In the genomic region with DNA sequence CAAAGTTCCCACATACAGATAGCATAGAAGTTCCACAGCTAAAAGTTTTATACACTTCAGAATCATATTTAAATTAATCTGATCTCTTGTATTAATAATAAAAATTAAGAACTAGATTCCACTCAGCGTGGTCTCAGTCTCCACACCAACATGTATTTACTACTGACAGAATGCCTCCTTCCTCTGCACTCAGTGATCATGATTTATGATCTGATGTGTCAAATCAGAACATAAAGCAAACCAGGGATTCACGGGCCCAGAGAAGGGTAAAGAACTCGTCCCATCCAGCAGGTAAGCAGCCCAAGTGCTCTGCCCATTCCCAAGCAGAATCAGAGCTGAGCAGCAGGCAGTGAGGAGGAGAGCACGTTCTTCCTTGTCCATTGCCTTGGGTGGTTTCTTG, we compare ENCODE assay signal across 34 cellular contexts.
"Had no signal": no experiment of that assay in that cellular context is flagged by ENCODE, and none has a peak within 500 bp of the region (broad histone marks: within the 10 kb centered on the region; RNA-seq: fewer than 3 reads in every experiment).

No MANE protein-coding gene starts in this region.

- DNase-seq: activated B cell treated with CpG ODN at 0.5 μM for 24 hours; activated CD4-positive, alpha-beta memory T cell treated with anti-CD3 and anti-CD28 coated beads for 36 hours; activated CD4-positive, alpha-beta T cell treated with anti-CD3 and anti-CD28 coated beads for 4 hours; activated CD4-positive, alpha-beta T cell treated with anti-CD3 and anti-CD28 coated beads, Interleukin-2, amount 10 ng/mL, durations not matched to agents 24 days and 14 days; activated CD4-positive, alpha-beta T cell treated with anti-CD3 and anti-CD28 coated beads, Interleukin-2, amount 50 U/mL, for 1 hour; activated CD4-positive, alpha-beta T cell treated with anti-CD3 and anti-CD28 coated beads, Interleukin-2, amount 50 U/mL, for 4 hours; activated CD4-positive, CD25-positive, alpha-beta regulatory T cell treated with anti-CD3 and anti-CD28 coated beads, Interleukin-2, amount 50 U/mL, for 72 hours; activated CD8-positive, alpha-beta memory T cell treated with anti-CD3 and anti-CD28 coated beads, Interleukin-2, amount 50 U/mL, for 4 hours; activated CD8-positive, alpha-beta T cell treated with anti-CD3 and anti-CD28 coated beads for 36 hours; activated effector memory CD4-positive, alpha-beta T cell treated with anti-CD3 and anti-CD28 coated beads, Interleukin-2, amount 50 U/mL, for 16 hours; activated gamma-delta T cell treated with Interleukin-2 at 50 U/mL for 16 hours; activated naive CD4-positive, alpha-beta T cell; activated naive CD4-positive, alpha-beta T cell treated with anti-CD3 and anti-CD28 coated beads for 36 hours; activated naive CD4-positive, alpha-beta T cell treated with anti-CD3 and anti-CD28 coated beads, Interleukin-2, amount 50 U/mL, for 16 hours; activated naive CD8-positive, alpha-beta T cell treated with anti-CD3 and anti-CD28 coated beads for 36 hours; activated T-cell treated with anti-CD3 and anti-CD28 coated beads for 4 hours; activated T-cell treated with anti-CD3 and anti-CD28 coated beads, Interleukin-2, amount 50 U/mL, for 1 hour; activated T-cell treated with anti-CD3 and anti-CD28 coated beads, Interleukin-2, amount 50 U/mL, for 4 hours; activated T-cell treated with anti-CD3 and anti-CD28 coated beads, Interleukin-2, amount 50 U/mL, for 72 hours; amygdala; anterior cingulate cortex; central memory CD4-positive, alpha-beta T cell; T-helper 1 cell; T-helper 2 cell; T-helper 9 cell had no signal

- H3K4me1 ChIP-seq: ascending aorta had no signal

- H3K9me3 Mint-ChIP-seq: activated B cell treated with CpG ODN at 0.5 μM for 24 hours; activated CD4-positive, alpha-beta memory T cell treated with anti-CD3 and anti-CD28 coated beads for 36 hours; activated CD4-positive, alpha-beta T cell treated with anti-CD3 and anti-CD28 coated beads, Interleukin-2, amount 10 ng/mL, durations not matched to agents 24 days and 14 days; activated CD8-positive, alpha-beta T cell treated with anti-CD3 and anti-CD28 coated beads for 36 hours; activated naive CD4-positive, alpha-beta T cell treated with anti-CD3 and anti-CD28 coated beads for 36 hours; activated naive CD4-positive, alpha-beta T cell treated with anti-CD3 and anti-CD28 coated beads, Interleukin-2, amount 50 U/mL, for 72 hours; activated naive CD8-positive, alpha-beta T cell treated with anti-CD3 and anti-CD28 coated beads for 36 hours; activated T-cell treated with anti-CD3 and anti-CD28 coated beads, Interleukin-2, amount 50 U/mL, for 4 hours; activated T-cell treated with anti-CD3 and anti-CD28 coated beads, Interleukin-2, amount 50 U/mL, for 72 hours; activated T-helper 1 cell treated with anti-CD3 and anti-CD28 coated beads, Interleukin-12 subunit alpha, Interleukin-12 subunit beta, Interleukin-2, Interleukin-4 antibody, amounts not matched to agents 30 ng/mL and 10 ng/mL and 1 ng/mL, durations not matched to agents 14 hours and 24 hours and 36 hours; activated T-helper 17 cell treated with anti-CD3 and anti-CD28 coated beads, Interleukin-2, amount 50 U/mL, for 72 hours; brain; T-helper 1 cell treated with Interleukin-12 subunit alpha and Interleukin-12 subunit beta and Interleukin-4 antibody, amounts not matched to agents 30 μg/mL and 1 μg/mL, for 36 hours; T-helper 2 cell treated with Interferon-gamma antibody and Interleukin-4, amounts not matched to agents 5 μg/mL and 100 μg/mL, for 36 hours had no signal

- H3K27ac ChIP-seq: ascending aorta, VCaP had no signal

- H3K27ac Mint-ChIP-seq: activated B cell treated with CpG ODN at 0.5 μM for 24 hours; activated CD4-positive, alpha-beta memory T cell treated with anti-CD3 and anti-CD28 coated beads for 36 hours; activated CD4-positive, alpha-beta T cell treated with anti-CD3 and anti-CD28 coated beads, Interleukin-2, amount 10 ng/mL, durations not matched to agents 24 days and 14 days; activated CD8-positive, alpha-beta T cell treated with anti-CD3 and anti-CD28 coated beads for 36 hours; activated naive CD4-positive, alpha-beta T cell treated with anti-CD3 and anti-CD28 coated beads for 36 hours; activated naive CD4-positive, alpha-beta T cell treated with anti-CD3 and anti-CD28 coated beads, Interleukin-2, amount 50 U/mL, for 72 hours; activated naive CD8-positive, alpha-beta T cell treated with anti-CD3 and anti-CD28 coated beads for 36 hours; activated T-cell treated with anti-CD3 and anti-CD28 coated beads, Interleukin-2, amount 50 U/mL, for 72 hours; activated T-helper 1 cell treated with anti-CD3 and anti-CD28 coated beads, Interleukin-12 subunit alpha, Interleukin-12 subunit beta, Interleukin-2, Interleukin-4 antibody, amounts not matched to agents 30 ng/mL and 10 ng/mL and 1 ng/mL, durations not matched to agents 14 hours and 24 hours and 36 hours; activated T-helper 17 cell treated with anti-CD3 and anti-CD28 coated beads, Interleukin-2, amount 50 U/mL, for 72 hours; brain; T-helper 1 cell treated with Interleukin-12 subunit alpha and Interleukin-12 subunit beta and Interleukin-4 antibody, amounts not matched to agents 30 μg/mL and 1 μg/mL, for 36 hours; T-helper 2 cell treated with Interferon-gamma antibody and Interleukin-4, amounts not matched to agents 5 μg/mL and 100 μg/mL, for 36 hours had no signal

- H3K27me3 ChIP-seq: ascending aorta had no signal

- H3K27me3 Mint-ChIP-seq: activated CD4-positive, alpha-beta memory T cell treated with anti-CD3 and anti-CD28 coated beads for 36 hours had no signal

- H3K9me3 ChIP-seq: ascending aorta had no signal

- H3K36me3 ChIP-seq: ascending aorta had no signal

- H3K4me1 Mint-ChIP-seq: activated B cell treated with CpG ODN at 0.5 μM for 24 hours; activated CD4-positive, alpha-beta T cell treated with anti-CD3 and anti-CD28 coated beads, Interleukin-2, amount 10 ng/mL, durations not matched to agents 24 days and 14 days; activated naive CD8-positive, alpha-beta T cell treated with anti-CD3 and anti-CD28 coated beads for 36 hours; activated T-helper 17 cell treated with anti-CD3 and anti-CD28 coated beads, Interleukin-2, amount 50 U/mL, for 72 hours had no signal

- ATAC-seq: activated CD8-positive, alpha-beta T cell treated with anti-CD3 and anti-CD28 coated beads for 36 hours; activated naive CD4-positive, alpha-beta T cell treated with anti-CD3 and anti-CD28 coated beads, Interleukin-2, amount 50 U/mL, for 72 hours; activated T-cell treated with anti-CD3 and anti-CD28 coated beads, Interleukin-2, amount 50 U/mL, for 4 hours; activated T-cell treated with anti-CD3 and anti-CD28 coated beads, Interleukin-2, amount 50 U/mL, for 72 hours; activated T-helper 17 cell treated with anti-CD3 and anti-CD28 coated beads, Interleukin-2, amount 50 U/mL, for 72 hours had no signal

- H3K4me3 Mint-ChIP-seq: activated B cell treated with CpG ODN at 0.5 μM for 24 hours; activated CD4-positive, alpha-beta memory T cell treated with anti-CD3 and anti-CD28 coated beads for 36 hours; activated CD4-positive, alpha-beta T cell treated with anti-CD3 and anti-CD28 coated beads, Interleukin-2, amount 10 ng/mL, durations not matched to agents 24 days and 14 days; activated CD8-positive, alpha-beta T cell treated with anti-CD3 and anti-CD28 coated beads for 36 hours; activated naive CD4-positive, alpha-beta T cell treated with anti-CD3 and anti-CD28 coated beads for 36 hours; activated naive CD8-positive, alpha-beta T cell treated with anti-CD3 and anti-CD28 coated beads for 36 hours; activated T-cell treated with anti-CD3 and anti-CD28 coated beads, Interleukin-2, amount 50 U/mL, for 4 hours; activated T-cell treated with anti-CD3 and anti-CD28 coated beads, Interleukin-2, amount 50 U/mL, for 72 hours; activated T-helper 1 cell treated with anti-CD3 and anti-CD28 coated beads, Interleukin-12 subunit alpha, Interleukin-12 subunit beta, Interleukin-2, Interleukin-4 antibody, amounts not matched to agents 30 ng/mL and 10 ng/mL and 1 ng/mL, durations not matched to agents 14 hours and 24 hours and 36 hours; activated T-helper 17 cell treated with anti-CD3 and anti-CD28 coated beads, Interleukin-2, amount 50 U/mL, for 72 hours; brain; T-helper 1 cell treated with Interleukin-12 subunit alpha and Interleukin-12 subunit beta and Interleukin-4 antibody, amounts not matched to agents 30 μg/mL and 1 μg/mL, for 36 hours; T-helper 2 cell treated with Interferon-gamma antibody and Interleukin-4, amounts not matched to agents 5 μg/mL and 100 μg/mL, for 36 hours had no signal

- FAIRE-seq: TTC549 had no signal

- H3K4me3 ChIP-seq: ascending aorta had no signal

- H3K36me3 Mint-ChIP-seq: activated CD4-positive, alpha-beta memory T cell treated with anti-CD3 and anti-CD28 coated beads for 36 hours; activated naive CD4-positive, alpha-beta T cell treated with anti-CD3 and anti-CD28 coated beads, Interleukin-2, amount 50 U/mL, for 72 hours; activated naive CD8-positive, alpha-beta T cell treated with anti-CD3 and anti-CD28 coated beads for 36 hours; brain had no signal
